ENCODE assay signal across 26 cellular contexts in genomic region chr4:29770627-29771026, GRCh38.
"Had no signal": no experiment of that assay in that cellular context is flagged by ENCODE, and none has a peak within 500 bp of the region (broad histone marks: within the 10 kb centered on the region; RNA-seq: fewer than 3 reads in every experiment).

No MANE protein-coding gene starts in this region.

- H3K27me3 ChIP-seq: cardiac muscle cell, esophagus muscularis mucosa, neural progenitor cell, ovary, suprapubic skin had no signal

- H3K27me3 Mint-ChIP-seq: activated B cell treated with CpG ODN at 0.5 μM for 24 hours; activated CD4-positive, alpha-beta memory T cell treated with anti-CD3 and anti-CD28 coated beads for 36 hours; activated T-helper 17 cell treated with anti-CD3 and anti-CD28 coated beads, Interleukin-2, amount 50 U/mL, for 72 hours; dendritic cell treated with granulocyte-macrophage colony-stimulating factor and Interleukin-4, amounts not matched to agents 40 ng/mL and 50 ng/mL, for 4 days; memory B cell; naive thymus-derived CD4-positive, alpha-beta T cell; stimulated activated naive CD8-positive, alpha-beta T cell treated with anti-CD3 and anti-CD28 coated beads, Interleukin-15, amount 100 ng/mL, for 72 hours had no signal

- H2AFZ ChIP-seq: neural progenitor cell had no signal

- H3K27ac ChIP-seq: cardiac muscle cell, esophagus muscularis mucosa, neural progenitor cell, ovary, psoas muscle, skin epidermis, suprapubic skin had no signal

- H3K4me3 ChIP-seq: cardiac muscle cell, esophagus muscularis mucosa, mucosa of descending colon, neural progenitor cell, ovary, psoas muscle, skin epidermis, suprapubic skin had no signal

- H3K4me1 ChIP-seq: esophagus muscularis mucosa, neural progenitor cell, psoas muscle, suprapubic skin had no signal

- H3K9me3 ChIP-seq: esophagus muscularis mucosa, ovary, suprapubic skin had no signal

- H3K9ac ChIP-seq: neural progenitor cell had no signal

- H3K27ac Mint-ChIP-seq: activated B cell treated with CpG ODN at 0.5 μM for 24 hours; activated CD4-positive, alpha-beta memory T cell treated with anti-CD3 and anti-CD28 coated beads for 36 hours; activated T-helper 17 cell treated with anti-CD3 and anti-CD28 coated beads, Interleukin-2, amount 50 U/mL, for 72 hours; dendritic cell treated with granulocyte-macrophage colony-stimulating factor and Interleukin-4, amounts not matched to agents 40 ng/mL and 50 ng/mL, for 4 days; immature natural killer cell; memory B cell; naive thymus-derived CD4-positive, alpha-beta T cell; neural progenitor cell; stimulated activated naive CD8-positive, alpha-beta T cell treated with anti-CD3 and anti-CD28 coated beads, Interleukin-15, amount 100 ng/mL, for 72 hours; T-helper 2 cell treated with Interferon-gamma antibody and Interleukin-4, amounts not matched to agents 5 μg/mL and 100 μg/mL, for 36 hours had no signal

- H3K36me3 Mint-ChIP-seq: activated CD4-positive, alpha-beta memory T cell treated with anti-CD3 and anti-CD28 coated beads for 36 hours; memory B cell; naive thymus-derived CD4-positive, alpha-beta T cell had no signal

- H3K4me1 Mint-ChIP-seq: activated B cell treated with CpG ODN at 0.5 μM for 24 hours; activated T-helper 17 cell treated with anti-CD3 and anti-CD28 coated beads, Interleukin-2, amount 50 U/mL, for 72 hours; immature natural killer cell; memory B cell; naive thymus-derived CD4-positive, alpha-beta T cell; stimulated activated naive CD8-positive, alpha-beta T cell treated with anti-CD3 and anti-CD28 coated beads, Interleukin-15, amount 100 ng/mL, for 72 hours had no signal

- DNase-seq: activated B cell treated with CpG ODN at 0.5 μM for 24 hours; activated CD4-positive, alpha-beta memory T cell treated with anti-CD3 and anti-CD28 coated beads for 36 hours; activated CD4-positive, alpha-beta T cell treated with anti-CD3 and anti-CD28 coated beads for 4 hours; activated naive CD4-positive, alpha-beta T cell treated with Interleukin-2 at 50 U/mL for 16 hours; activated T-cell treated with anti-CD3 and anti-CD28 coated beads, Interleukin-2, amount 50 U/mL, for 1 hour; aorta; effector CD8-positive, alpha-beta T cell; immature natural killer cell; mucosa of descending colon; naive thymus-derived CD4-positive, alpha-beta T cell; ovary; psoas muscle; right cardiac atrium; stimulated activated CD4-positive, alpha-beta T cell treated with anti-CD3 and anti-CD28 coated beads, Interleukin-15, amount 100 ng/mL, for 24 hours; stimulated activated CD4-positive, alpha-beta T cell treated with anti-CD3 and anti-CD28 coated beads, Interleukin-2, amount 100 ng/mL, for 48 hours; stimulated activated naive CD8-positive, alpha-beta T cell treated with anti-CD3 and anti-CD28 coated beads, Interleukin-15, amount 100 ng/mL, for 72 hours; trophoblast cell had no signal

- H3K36me3 ChIP-seq: cardiac muscle cell, esophagus muscularis mucosa, neural progenitor cell, ovary, suprapubic skin had no signal

- H3K4me3 Mint-ChIP-seq: activated B cell treated with CpG ODN at 0.5 μM for 24 hours; activated CD4-positive, alpha-beta memory T cell treated with anti-CD3 and anti-CD28 coated beads for 36 hours; activated T-helper 17 cell treated with anti-CD3 and anti-CD28 coated beads, Interleukin-2, amount 50 U/mL, for 72 hours; dendritic cell treated with granulocyte-macrophage colony-stimulating factor and Interleukin-4, amounts not matched to agents 40 ng/mL and 50 ng/mL, for 4 days; immature natural killer cell; memory B cell; naive thymus-derived CD4-positive, alpha-beta T cell; neural progenitor cell; stimulated activated naive CD8-positive, alpha-beta T cell treated with anti-CD3 and anti-CD28 coated beads, Interleukin-15, amount 100 ng/mL, for 72 hours; T-helper 2 cell treated with Interferon-gamma antibody and Interleukin-4, amounts not matched to agents 5 μg/mL and 100 μg/mL, for 36 hours had no signal

- H3K4me2 ChIP-seq: neural progenitor cell had no signal
